9 cellular contexts compared by ENCODE assay signal in the genomic region with DNA sequence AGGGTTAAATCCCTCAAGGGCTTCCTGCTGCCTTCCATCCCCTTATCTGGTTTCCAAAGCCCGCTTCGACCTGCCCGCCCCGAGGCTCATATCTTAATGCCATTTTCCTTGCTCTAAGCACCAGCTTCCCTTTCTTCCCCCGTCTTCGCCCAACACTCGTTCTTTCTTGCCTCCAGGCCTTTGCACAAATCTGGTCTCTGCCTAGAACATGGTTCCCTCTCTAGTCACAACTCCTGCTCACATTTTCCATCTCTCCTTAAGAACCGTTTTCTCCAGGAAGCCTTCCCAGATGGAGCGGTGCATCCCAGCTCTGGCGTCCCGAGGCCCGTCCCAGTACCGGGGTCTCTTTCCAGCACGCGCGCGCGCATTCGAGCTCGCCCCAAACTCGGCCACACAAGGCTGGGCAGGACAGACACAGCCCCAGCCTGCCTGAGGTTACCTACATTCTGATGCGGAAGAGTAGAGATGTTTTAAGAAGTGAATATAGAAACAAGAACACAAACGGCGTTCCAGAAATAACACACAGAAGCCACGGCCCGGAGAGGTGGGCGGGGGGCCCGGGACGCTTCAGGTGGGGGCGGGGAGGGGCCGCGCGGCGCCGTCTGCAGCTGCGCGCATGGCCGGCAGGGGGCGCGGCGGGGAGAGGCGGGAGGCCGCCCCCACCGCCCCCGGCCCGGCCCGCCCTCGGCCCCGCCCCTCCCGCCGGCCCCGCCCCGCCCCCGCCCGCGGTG. TPM values are rescaled to one million over a fixed set of nuclear protein-coding genes. Genes with fewer than 3 reads are reported as not detected.
DNase-seq lines count a peak whose midpoint lies in the region; ATAC-seq and TF ChIP-seq lines count a peak whose summit lies in the region.
"Had no signal": no experiment of that assay in that cellular context is flagged by ENCODE, and none has a peak within 500 bp of the region (broad histone marks: within the 10 kb centered on the region; RNA-seq: fewer than 3 reads in every experiment).

Gene DGKD, plus strand, starts transcription at position 726 of the 731 bp plus-strand sequence. CDS start 25 bp downstream, outside the sequence.

- H3K27ac Mint-ChIP-seq in CD14-positive monocyte = peak within 1 kb of the TSS; percentile 89 to 96 (median 94)

- H2BK5ac ChIP-seq in neuronal stem cell (ENCODE audit: low read length) = no peak within 1 kb of the TSS

- H3K27me3 Mint-ChIP-seq in CD14-positive monocyte (ENCODE audit: low read depth in 3 of 3) = no peaks in the 10 kb centered on the region

- H3K4me1 ChIP-seq in Peyer's patch (peaks cover 10 to 56% (median 20%) of the 10 kb centered on the region in 4 donors), neuronal stem cell (ENCODE audit: control insufficient read depth in 2 of 2, insufficient read depth in 1 of 2, low read depth in 1 of 2, low read length in 2 of 2) (peaks cover 10 to 13% of the 10 kb centered on the region in 2 donors)

- no peak within 1 kb of the TSS for H2BK120ac ChIP-seq in neuronal stem cell (ENCODE audit: low read depth, low read length)

- peak within 1 kb of the TSS; percentile 24 for H4K8ac ChIP-seq in neuronal stem cell (ENCODE audit: low read depth, low read length)

- peak within 1 kb of the TSS; percentile 92 for H3K9ac ChIP-seq in neuronal stem cell (ENCODE audit: low read depth, low read length, poor library complexity)

- H3K23ac ChIP-seq in neuronal stem cell (ENCODE audit: low read depth, low read length, poor library complexity) = peak within 1 kb of the TSS; percentile 35

- DNase-seq in CD14-positive monocyte (ENCODE audit: low spot score) = no peak
- DNase-seq in GM19238 (ENCODE audit: insufficient read length, low spot score) = peak; percentile 80
- DNase-seq in Peyer's patch = peak; percentile 79 to 87 (median 82)
- peak; percentile 78 for DNase-seq in activated T-helper 9 cell treated with anti-CD3 and anti-CD28 coated beads, Interleukin-2, amount 50 U/mL, for 16 hours (ENCODE audit: low read depth)
- DNase-seq in foreskin fibroblast = peak; percentile 17 to 71
- DNase-seq in neuronal stem cell (ENCODE audit: low spot score) = peak; percentile 72
- peak in 28 of 49 donors; percentile 30 to 87 (median 56) for DNase-seq in substantia nigra (lab: John Stamatoyannopoulos, UW)

- H2AFZ ChIP-seq in neuronal stem cell (ENCODE audit: low read length) = peak within 1 kb of the TSS; percentile 95

- H3K79me1 ChIP-seq in neuronal stem cell (ENCODE audit: low read depth, low read length) = peaks cover 6% of the 10 kb centered on the region

- no peaks in the 10 kb centered on the region for H3K9me3 ChIP-seq in Peyer's patch
- peaks cover 2 to 9% of the 10 kb centered on the region in 2 donors for H3K9me3 ChIP-seq in neuronal stem cell (replicated peaks in 1 of 2; ENCODE audit: control insufficient read depth in 2 of 2, insufficient read depth in 1 of 2, low read depth in 1 of 2, low read length in 2 of 2)

- no peaks in the 10 kb centered on the region for H3K27me3 ChIP-seq in Peyer's patch
- H3K27me3 ChIP-seq in neuronal stem cell (ENCODE audit: control insufficient read depth in 3 of 3, insufficient read depth in 3 of 3, low read depth in 1 of 3, low read length in 3 of 3) = peaks cover 0 to 39% (median 13%) of the 10 kb centered on the region in 3 experiments

- H3K4me3 Mint-ChIP-seq in CD14-positive monocyte = peak within 1 kb of the TSS; percentile 91 to 94

- peak within 1 kb of the TSS; percentile 61 to 70 (median 68) for H3K4me3 ChIP-seq in Peyer's patch
- peak within 1 kb of the TSS; percentile 66 to 68 for H3K4me3 ChIP-seq in foreskin fibroblast (ENCODE audit: low read depth in 1 of 2, low read length in 2 of 2)
- H3K4me3 ChIP-seq in neuronal stem cell (ENCODE audit: low read length in 2 of 2) = peak within 1 kb of the TSS; percentile 65 to 98

- H3K27ac ChIP-seq in Peyer's patch (peak within 1 kb of the TSS; percentile 74 to 85 (median 78)), neuronal stem cell (replicated peaks; ENCODE audit: low read length) (peak within 1 kb of the TSS; percentile 45), substantia nigra (ENCODE audit: low read depth, low read length, poor library complexity, severe bottlenecking) (peak within 1 kb of the TSS; percentile 49)
- H3K27ac ChIP-seq: epithelial cell of prostate had no signal

- H2BK15ac ChIP-seq in neuronal stem cell (ENCODE audit: low read length) = peak within 1 kb of the TSS; percentile 7

- TF ChIP-seq CTCF in CD14-positive monocyte (IDR thresholded peaks at IDR 0.05) = peak; percentile 25
- peak in 5 of 6 experiments; percentile 4 to 64 (median 23) for TF ChIP-seq CTCF in Peyer's patch (IDR thresholded peaks at IDR 0.05)
- no peak for TF ChIP-seq CTCF in foreskin fibroblast (IDR thresholded peaks at IDR 0.05; ENCODE audit: low read depth, low read length)

- TF ChIP-seq POLR2A in Peyer's patch (IDR thresholded peaks at IDR 0.05) = no peak

- no peaks in the 10 kb centered on the region for H3K36me3 ChIP-seq in Peyer's patch
- H3K36me3 ChIP-seq in neuronal stem cell (replicated peaks in 1 of 2; ENCODE audit: control insufficient read depth in 2 of 2, insufficient read depth in 2 of 2, low read length in 2 of 2) = peaks cover 0 to 16% of the 10 kb centered on the region in 2 donors

- no peak within 1 kb of the TSS for H3K4ac ChIP-seq in neuronal stem cell (ENCODE audit: low read length)

- H3K9me3 Mint-ChIP-seq in CD14-positive monocyte = no peaks in the 10 kb centered on the region

- H4K91ac ChIP-seq in neuronal stem cell (ENCODE audit: low read depth, low read length, poor library complexity) = no peak within 1 kb of the TSS

- H3K4me2 ChIP-seq in neuronal stem cell (ENCODE audit: insufficient read depth, low read length, poor library complexity, severe bottlenecking) = peak within 1 kb of the TSS; percentile 86

- peak; percentile 56 for ATAC-seq in HG03521 (IDR thresholded peaks at IDR 0.05; ENCODE audit: unreplicated experiment)

- H3K4me1 Mint-ChIP-seq in CD14-positive monocyte = peaks cover 87% of the 10 kb centered on the region

- peak within 1 kb of the TSS; percentile 94 for H3K18ac ChIP-seq in neuronal stem cell (ENCODE audit: low read length)

- H3K14ac ChIP-seq in neuronal stem cell (ENCODE audit: low read length) = no peak within 1 kb of the TSS

- WGBS in neuronal stem cell (ENCODE audit: extremely low coverage in 2 of 2, insufficient read length in 2 of 2, insufficient replicate concordance in 1 of 2), 2 donors = no CpG with 5 or more reads among the region's 56 CpGs

- no peak within 1 kb of the TSS for H2BK12ac ChIP-seq in neuronal stem cell (ENCODE audit: low read length)

- peak within 1 kb of the TSS; percentile 77 for H2AK5ac ChIP-seq in neuronal stem cell (ENCODE audit: low read depth, low read length)

- intact Hi-C loops in CD14-positive monocyte (cut with micrococcal nuclease) = no loop called here

- H3K36me3 Mint-ChIP-seq in CD14-positive monocyte = peaks cover 9 to 12% of the 10 kb centered on the region in 2 donors

RNA-seq across cellular contexts. Expression of gene DGKD, which starts in this region (rescaled TPM):
- polyA plus RNA-seq in CD14-positive monocyte = 10 to 100 TPM; 14.5 to 16.6 TPM
- 100 to 1,000 TPM in 2 of 4 donors, 10 to 100 TPM in 2; 67.7 to 195 (median 125) TPM for total RNA-seq in Peyer's patch
- 15.2 TPM for polyA plus RNA-seq in neuronal stem cell (2013, experiment 1 of 2)
- polyA plus RNA-seq in neuronal stem cell (2013, experiment 2 of 2) = 15.9 TPM
